Comparison of ENCODE assay signal across 13 cellular contexts in genomic region chr18:21559195-21559594, GRCh38. TPM values are rescaled to one million over a fixed set of nuclear protein-coding genes. Genes with fewer than 3 reads are reported as not detected.
DNase-seq lines count a peak whose midpoint lies in the region; ATAC-seq and TF ChIP-seq lines count a peak whose summit lies in the region.
"Had no signal": no experiment of that assay in that cellular context is flagged by ENCODE, and none has a peak within 500 bp of the region (broad histone marks: within the 10 kb centered on the region; RNA-seq: fewer than 3 reads in every experiment).

No MANE protein-coding gene starts in this region.

- no peak overlapping the region for H3K4me3 ChIP-seq in mammary epithelial cell (replicated peaks in 1 of 3; ENCODE audit: insufficient read depth in 1 of 3, low read depth in 2 of 3, low read length in 3 of 3)
- H3K4me3 ChIP-seq: BLaER1 treated with 17β-estradiol and CSF1 and Interleukin-3, amounts not matched to agents 10 nM and 100 nM had no signal

- no peak for DNase-seq in MCF 10A (ENCODE audit: unreplicated experiment)
- DNase-seq in mammary epithelial cell, result no peak
- DNase-seq in NCI-H226, result peak; percentile 7
- DNase-seq in effector memory CD8-positive, alpha-beta T cell, result no peak
- DNase-seq in RPMI8226, result no peak
- no peak for DNase-seq in natural killer cell treated with Interleukin-12 subunit alpha and Interleukin-12 subunit beta and Interleukin-15 and Interleukin-18, amount 100 ng/mL, for 72 hours (ENCODE audit: low spot score)
- DNase-seq: ACHN; Calu3; CD4-positive, CD25-positive, alpha-beta regulatory T cell; DMS79 had no signal

- dilution Hi-C loops in mammary epithelial cell (cut with HindIII; ENCODE audit: low sequenced_read_pairs), result no loop called here

- no peak overlapping the region for H3K4me3 Mint-ChIP-seq in MCF 10A (ENCODE audit: unreplicated experiment)
- no peak overlapping the region for H3K4me3 Mint-ChIP-seq in effector memory CD8-positive, alpha-beta T cell
- no peak overlapping the region for H3K4me3 Mint-ChIP-seq in natural killer cell treated with Interleukin-12 subunit alpha and Interleukin-12 subunit beta and Interleukin-15 and Interleukin-18, amount 100 ng/mL, for 72 hours
- H3K4me3 Mint-ChIP-seq: CD4-positive, CD25-positive, alpha-beta regulatory T cell had no signal

- H3K4me1 ChIP-seq in mammary epithelial cell (ENCODE audit: insufficient read depth, low read length), result no peaks in the 10 kb centered on the region

- H3K36me3 Mint-ChIP-seq in MCF 10A (ENCODE audit: insufficient read depth, unreplicated experiment), result peaks cover 61% of the 10 kb centered on the region
- H3K36me3 Mint-ChIP-seq in effector memory CD8-positive, alpha-beta T cell (ENCODE audit: insufficient read depth), result peaks cover 70% of the 10 kb centered on the region
- H3K36me3 Mint-ChIP-seq in natural killer cell treated with Interleukin-12 subunit alpha and Interleukin-12 subunit beta and Interleukin-15 and Interleukin-18, amount 100 ng/mL, for 72 hours, result peaks cover 4% of the 10 kb centered on the region

- CTCF ChIA-PET in MCF 10A (lab: Yijun Ruan, JAX), result interaction anchor here (0.6 to 0.8 kb wide), 2 partner anchors 39 to 479 kb away, joined by 3 read pairs; no protein-coding TSS in a partner anchor
- CTCF ChIA-PET in mammary epithelial cell (lab: Charles Lee; ENCODE audit: low non-redundant PET), result no interaction called here

- no peaks in the 10 kb centered on the region for H3K27me3 ChIP-seq in mammary epithelial cell (ENCODE audit: insufficient read depth, low read length)
- H3K27me3 ChIP-seq: BLaER1 treated with 17β-estradiol and CSF1 and Interleukin-3, amounts not matched to agents 10 nM and 100 nM had no signal

- in situ Hi-C loops in mammary epithelial cell (cut with MboI; ENCODE audit: low sequenced_read_pairs in 2 of 2), result loop anchor here in 1 of 2 donors (25.0 kb wide), 1 partner anchor 103 kb away; no protein-coding TSS in a partner anchor

- H3K27me3 Mint-ChIP-seq in MCF 10A (ENCODE audit: insufficient read depth, unreplicated experiment), result no peaks in the 10 kb centered on the region
- no peaks in the 10 kb centered on the region for H3K27me3 Mint-ChIP-seq in effector memory CD8-positive, alpha-beta T cell
- H3K27me3 Mint-ChIP-seq in natural killer cell treated with Interleukin-12 subunit alpha and Interleukin-12 subunit beta and Interleukin-15 and Interleukin-18, amount 100 ng/mL, for 72 hours, result no peaks in the 10 kb centered on the region
- H3K27me3 Mint-ChIP-seq: CD4-positive, CD25-positive, alpha-beta regulatory T cell had no signal

- no peak overlapping the region for H2AFZ ChIP-seq in mammary epithelial cell (ENCODE audit: low read depth, low read length)

- no peaks in the 10 kb centered on the region for H3K9me3 Mint-ChIP-seq in MCF 10A (ENCODE audit: unreplicated experiment)
- H3K9me3 Mint-ChIP-seq in effector memory CD8-positive, alpha-beta T cell, result no peaks in the 10 kb centered on the region
- H3K9me3 Mint-ChIP-seq in natural killer cell treated with Interleukin-12 subunit alpha and Interleukin-12 subunit beta and Interleukin-15 and Interleukin-18, amount 100 ng/mL, for 72 hours, result no peaks in the 10 kb centered on the region
- H3K9me3 Mint-ChIP-seq: CD4-positive, CD25-positive, alpha-beta regulatory T cell had no signal

- no peak overlapping the region for H3K27ac ChIP-seq in mammary epithelial cell (ENCODE audit: insufficient read depth, low read depth, low read length)
- H3K27ac ChIP-seq: BLaER1 treated with 17β-estradiol and CSF1 and Interleukin-3, amounts not matched to agents 10 nM and 100 nM had no signal

- intact Hi-C loops in MCF 10A (cut with micrococcal nuclease), result no loop called here
- intact Hi-C loops in mammary epithelial cell (cut with micrococcal nuclease), result loop anchor here (5.0 kb wide), 1 partner anchor 143 kb away; the partner anchor contains the start of gene ABHD3

- no peak overlapping the region for H3K4me2 ChIP-seq in mammary epithelial cell (ENCODE audit: insufficient read depth, low read depth, low read length)
- H3K4me2 ChIP-seq: BLaER1 treated with 17β-estradiol and CSF1 and Interleukin-3, amounts not matched to agents 10 nM and 100 nM had no signal

- no peaks in the 10 kb centered on the region for H3K9me3 ChIP-seq in mammary epithelial cell (replicated peaks; ENCODE audit: insufficient read depth, low read length)
- H3K9me3 ChIP-seq: BLaER1 treated with 17β-estradiol and CSF1 and Interleukin-3, amounts not matched to agents 10 nM and 100 nM had no signal

- H3K27ac Mint-ChIP-seq in MCF 10A (ENCODE audit: low read depth, unreplicated experiment), result peak overlapping the region; percentile 72
- H3K27ac Mint-ChIP-seq in effector memory CD8-positive, alpha-beta T cell, result peak overlapping the region; percentile 23 to 52
- H3K27ac Mint-ChIP-seq in natural killer cell treated with Interleukin-12 subunit alpha and Interleukin-12 subunit beta and Interleukin-15 and Interleukin-18, amount 100 ng/mL, for 72 hours, result no peak overlapping the region
- H3K27ac Mint-ChIP-seq: CD4-positive, CD25-positive, alpha-beta regulatory T cell had no signal

- peaks cover 7% of the 10 kb centered on the region for H3K4me1 Mint-ChIP-seq in MCF 10A (ENCODE audit: insufficient read depth, unreplicated experiment)
- peaks cover 0 to 19% of the 10 kb centered on the region in 2 donors for H3K4me1 Mint-ChIP-seq in effector memory CD8-positive, alpha-beta T cell (ENCODE audit: low read depth in 2 of 2)
- H3K4me1 Mint-ChIP-seq in natural killer cell treated with Interleukin-12 subunit alpha and Interleukin-12 subunit beta and Interleukin-15 and Interleukin-18, amount 100 ng/mL, for 72 hours (ENCODE audit: low read depth in 2 of 2), result peaks cover 0 to 3% of the 10 kb centered on the region in 2 donors

- peaks cover 15% of the 10 kb centered on the region for H3K36me3 ChIP-seq in mammary epithelial cell (ENCODE audit: insufficient read depth, low read length)

- TF ChIP-seq CTCF in MCF 10A (IDR thresholded peaks at IDR 0.05; ENCODE audit: unreplicated experiment) (no peak), mammary epithelial cell (conservative IDR thresholded peaks at IDR 0.05 in 1 of 2, IDR thresholded peaks at IDR 0.05 in 1 of 2; ENCODE audit: extremely low read depth in 1 of 2, insufficient read depth in 1 of 2, low read depth in 1 of 2, low read length in 2 of 2) (no peak)

- POLR2A ChIA-PET in MCF 10A (lab: Yijun Ruan, JAX), result interaction anchor here (0.8 kb wide), 1 partner anchor 316 kb away, joined by 3 read pairs; no protein-coding TSS in a partner anchor

- H4K20me1 ChIP-seq in mammary epithelial cell (ENCODE audit: insufficient read depth, low read length), result no peaks in the 10 kb centered on the region

- H3K79me2 ChIP-seq in mammary epithelial cell (ENCODE audit: insufficient read depth, low read length), result no peaks in the 10 kb centered on the region

- H3K9ac ChIP-seq in mammary epithelial cell (ENCODE audit: insufficient read depth, low read length), result no peak overlapping the region
- H3K9ac ChIP-seq: BLaER1 treated with 17β-estradiol and CSF1 and Interleukin-3, amounts not matched to agents 10 nM and 100 nM had no signal

- no peak for ATAC-seq in effector memory CD8-positive, alpha-beta T cell (replicated peaks)
- ATAC-seq in HG03378 (IDR thresholded peaks at IDR 0.05; ENCODE audit: unreplicated experiment), result no peak
- no peak for ATAC-seq in natural killer cell treated with Interleukin-12 subunit alpha and Interleukin-12 subunit beta and Interleukin-15 and Interleukin-18, amount 100 ng/mL, for 72 hours
- ATAC-seq: HepG2 had no signal

- BruUV-seq in MCF 10A (replicated peaks; lab: Mats Ljungman, UMichigan) (no TSS peak), mammary epithelial cell (replicated peaks; lab: Mats Ljungman, UMichigan) (no TSS peak)

RNA-seq across cellular contexts. Expression of gene ESCO1, which starts 41.3 kb away (rescaled TPM):
- total RNA-seq in MCF 10A (2022), result 18.8 and 19.2 TPM in 2 replicates
- 10 to 100 TPM; 14.9 to 16.2 TPM for total RNA-seq in mammary epithelial cell
- polyA plus RNA-seq in mammary epithelial cell, result 3.4 TPM
- polyA minus RNA-seq in mammary epithelial cell, result 1.4 TPM
- total RNA-seq in natural killer cell treated with Interleukin-12 subunit alpha and Interleukin-12 subunit beta and Interleukin-15 and Interleukin-18, amount 100 ng/mL, for 72 hours, result 10 to 100 TPM; 20.7 to 29.6 TPM

RNA-seq across cellular contexts. Expression of gene SNRPD1, which starts 52.9 kb away (rescaled TPM):
- total RNA-seq in MCF 10A (2022), result 108 and 110 TPM in 2 replicates
- total RNA-seq in mammary epithelial cell, result 10 to 100 TPM in 1 of 2 donors, 1 to 10 TPM in 1; 7.5 to 68.6 TPM
- 21.0 TPM for polyA plus RNA-seq in mammary epithelial cell
- 15.4 TPM for polyA minus RNA-seq in mammary epithelial cell
- total RNA-seq in natural killer cell treated with Interleukin-12 subunit alpha and Interleukin-12 subunit beta and Interleukin-15 and Interleukin-18, amount 100 ng/mL, for 72 hours, result 100 to 1,000 TPM in 1 of 2 donors, 10 to 100 TPM in 1; 91.2 to 158 TPM

Comparison
In these comparisons a context has a peak if more than half of its experiments do, and no peak if none do; other contexts are left out.
1. H3K27ac Mint-ChIP-seq: peak in MCF 10A (single experiment) and effector memory CD8-positive, alpha-beta T cell (2 of 2); none in natural killer cell treated with Interleukin-12 subunit alpha and Interleukin-12 subunit beta and Interleukin-15 and Interleukin-18, amount 100 ng/mL, for 72 hours (0 of 2).